18 cellular contexts compared by ENCODE assay signal in the genomic region with DNA sequence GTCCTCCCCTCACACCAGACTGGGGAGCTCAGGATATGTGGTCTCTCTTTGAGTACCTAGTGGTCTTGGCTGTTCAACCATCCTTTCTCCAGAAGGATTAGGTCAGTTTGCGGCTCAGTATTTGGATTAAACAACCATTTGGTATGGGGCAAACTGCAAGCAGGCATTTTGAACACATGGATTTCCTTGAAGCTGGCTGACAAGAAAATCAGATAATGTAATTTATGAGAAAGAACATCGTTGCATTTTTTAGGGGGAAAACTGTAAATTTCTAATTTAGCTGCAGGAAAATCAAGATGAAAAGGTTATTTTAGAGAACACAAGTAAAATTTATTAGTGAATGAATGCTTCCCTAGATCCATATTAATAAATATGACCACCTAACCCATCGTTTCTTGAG. TPM values are rescaled to one million over a fixed set of nuclear protein-coding genes. Genes with fewer than 3 reads are reported as not detected.
A peak's percentile ranks its signal among the peaks of the same experiment; 100 is the strongest.
DNase-seq lines count a peak whose midpoint lies in the region; ATAC-seq and TF ChIP-seq lines count a peak whose summit lies in the region.
"Had no signal": no experiment of that assay in that cellular context is flagged by ENCODE, and none has a peak within 500 bp of the region (broad histone marks: within the 10 kb centered on the region; RNA-seq: fewer than 3 reads in every experiment).

No MANE protein-coding gene starts in this region.

- in situ Hi-C loops in GM23248 (cut with MboI) = no loop called here

- H3K4me1 ChIP-seq in GM23248 (ENCODE audit: insufficient read depth) = no peaks in the 10 kb centered on the region
- no peaks in the 10 kb centered on the region for H3K4me1 ChIP-seq in MM.1S (ENCODE audit: low read length)
- H3K4me1 ChIP-seq in PC-3 (ENCODE audit: insufficient read depth, low read length) = peaks cover 3% of the 10 kb centered on the region; the same call in 1 of the 2 replicates
- H3K4me1 ChIP-seq in parathyroid adenoma = no peaks in the 10 kb centered on the region

- WGBS in GM23248 (ENCODE audit: low coverage in 1 of 2, low lambda C conversion rate in 2 of 2, missing lambda C conversion rate in 2 of 2), 2 experiments = 65 to 68% methylated on average over 3 of the region's 3 CpGs

- no peaks in the 10 kb centered on the region for H3K36me3 ChIP-seq in GM23248 (ENCODE audit: low read depth)
- H3K36me3 ChIP-seq in MM.1S (replicated peaks; ENCODE audit: insufficient read depth, low read length) = no peaks in the 10 kb centered on the region
- no peaks in the 10 kb centered on the region for H3K36me3 ChIP-seq in PC-3 (ENCODE audit: low read depth, low read length)
- H3K36me3 ChIP-seq in parathyroid adenoma (ENCODE audit: control insufficient read depth, insufficient read depth, low read length) = no peaks in the 10 kb centered on the region

- H3K4me2 ChIP-seq in GM23248 (ENCODE audit: unreplicated experiment) (no peak overlapping the region), MM.1S (ENCODE audit: low read depth, low read length) (peak overlapping the region; percentile 8; the same call in 1 of the 2 replicates), PC-3 (ENCODE audit: low read length) (no peak overlapping the region), parathyroid adenoma (ENCODE audit: low read length) (no peak overlapping the region)

- 0 out of 2 replicates have a peak overlapping the region, but pooled peaks have one; percentile 2 for H2AFZ ChIP-seq in GM23248
- H2AFZ ChIP-seq in MM.1S (ENCODE audit: low read length) = 0 out of 2 replicates have a peak overlapping the region, but pooled peaks have one; percentile 41
- H2AFZ ChIP-seq in PC-3 (ENCODE audit: low read length) = 0 out of 2 replicates have a peak overlapping the region, but pooled peaks have one; percentile 14
- peak overlapping the region; percentile 49 for H2AFZ ChIP-seq in parathyroid adenoma

- BruUV-seq in PC-3 (replicated peaks; lab: Mats Ljungman, UMichigan) = no TSS peak

- H3K27ac ChIP-seq in GM23248 = no peak overlapping the region
- H3K27ac ChIP-seq in MM.1S (ENCODE audit: low read length) = no peak overlapping the region
- H3K27ac ChIP-seq in PC-3 (ENCODE audit: low read length) = no peak overlapping the region
- H3K27ac ChIP-seq in parathyroid adenoma = no peak overlapping the region
- H3K27ac ChIP-seq: C4-2B had no signal

- H3F3A ChIP-seq in GM23248 (ENCODE audit: insufficient read depth) = no peaks in the 10 kb centered on the region
- no peaks in the 10 kb centered on the region for H3F3A ChIP-seq in MM.1S (ENCODE audit: insufficient read depth, low read length)
- no peaks in the 10 kb centered on the region for H3F3A ChIP-seq in PC-3 (ENCODE audit: low read length, unreplicated experiment)

- CTCF ChIA-PET in PC-3 (lab: Charles Lee) = no interaction called here

- POLR2A ChIA-PET in PC-3 (lab: Charles Lee; ENCODE audit: unreplicated experiment) = no interaction called here

- H3K79me2 ChIP-seq in GM23248 (ENCODE audit: insufficient read depth) (no peaks in the 10 kb centered on the region), MM.1S (ENCODE audit: low read length) (no peaks in the 10 kb centered on the region), PC-3 (ENCODE audit: low read length) (no peaks in the 10 kb centered on the region), parathyroid adenoma (no peaks in the 10 kb centered on the region)

- H3K4me3 ChIP-seq in GM23248 (no peak overlapping the region), MM.1S (ENCODE audit: low read length) (no peak overlapping the region), PC-3 (ENCODE audit: low read length) (no peak overlapping the region), parathyroid adenoma (ENCODE audit: low read depth, low read length) (no peak overlapping the region)

- H3K9me3 ChIP-seq in GM23248 (ENCODE audit: low read depth) = no peaks in the 10 kb centered on the region
- H3K9me3 ChIP-seq in MM.1S (replicated peaks; ENCODE audit: insufficient read depth, low read length) = no peaks in the 10 kb centered on the region
- no peaks in the 10 kb centered on the region for H3K9me3 ChIP-seq in PC-3 (ENCODE audit: low read length)
- no peaks in the 10 kb centered on the region for H3K9me3 ChIP-seq in parathyroid adenoma (ENCODE audit: control insufficient read depth, low read length)

- H4K20me1 ChIP-seq in GM23248 (ENCODE audit: insufficient read depth) (no peaks in the 10 kb centered on the region), MM.1S (ENCODE audit: insufficient read depth, low read length) (no peaks in the 10 kb centered on the region), PC-3 (ENCODE audit: low read length) (no peaks in the 10 kb centered on the region)

- intact Hi-C loops in PC-3 (cut with micrococcal nuclease) (loop anchor here (5.0 to 10.0 kb wide), 4 partner anchors 59 to 714 kb away; no protein-coding TSS in a partner anchor), Right ventricle myocardium inferior (cut with DNase I) (loop anchor here (5.0 kb wide), 1 partner anchor 916 kb away; no protein-coding TSS in a partner anchor), posterior vena cava (cut with DNase I) (no loop called here)

- no peak for TF ChIP-seq CTCF in MM.1S (IDR thresholded peaks at IDR 0.05; ENCODE audit: low read length)
- TF ChIP-seq CTCF in PC-3 (conservative IDR thresholded peaks at IDR 0.05; ENCODE audit: low read depth, low read length) = no peak
- no peak for TF ChIP-seq CTCF in parathyroid adenoma (IDR thresholded peaks at IDR 0.05)

- ATAC-seq in PC-3 (no peak), Right ventricle myocardium inferior (no peak), GM21619 (IDR thresholded peaks at IDR 0.05; ENCODE audit: unreplicated experiment) (no peak)

- no peaks in the 10 kb centered on the region; the same call in 1 of the 2 replicates for H3K27me3 ChIP-seq in GM23248 (replicated peaks; ENCODE audit: insufficient read depth)
- H3K27me3 ChIP-seq in MM.1S (replicated peaks; ENCODE audit: insufficient read depth, low read length) = no peaks in the 10 kb centered on the region
- H3K27me3 ChIP-seq in PC-3 (ENCODE audit: low read length) = no peaks in the 10 kb centered on the region
- H3K27me3 ChIP-seq in parathyroid adenoma (ENCODE audit: control insufficient read depth, insufficient read depth, low read length) = no peaks in the 10 kb centered on the region

- DNase-seq in GM23248 (no peak), MM.1S (no peak), PC-3 (no peak), Right ventricle myocardium inferior (ENCODE audit: missing footprints) (no peak), posterior vena cava (ENCODE audit: low spot score) (no peak)
- DNase-seq: ACHN; CD4-positive, alpha-beta T cell; DMS153; DMS79; GDM1; HCEC 1CT had no signal

- no peak overlapping the region for H3K9ac ChIP-seq in GM23248
- H3K9ac ChIP-seq in MM.1S (ENCODE audit: low read length) = no peak overlapping the region
- H3K9ac ChIP-seq in PC-3 (ENCODE audit: low read length) = no peak overlapping the region
- no peak overlapping the region for H3K9ac ChIP-seq in parathyroid adenoma

- H3K9me2 ChIP-seq in GM23248 (ENCODE audit: insufficient read depth) (no peaks in the 10 kb centered on the region), MM.1S (replicated peaks; ENCODE audit: insufficient read depth, low read length) (no peaks in the 10 kb centered on the region), PC-3 (replicated peaks; ENCODE audit: low read length) (no peaks in the 10 kb centered on the region)

RNA-seq across cellular contexts. Expression of gene DPPA5, which starts 25.3 kb away (rescaled TPM):
- total RNA-seq in GM23248 (2014; rRNA removed; shearing (Covaris generic)) = not detected in 2 replicates
- polyA plus RNA-seq in GM23248 (2016; fragmentation: Nextera tagmentation; extraction: Ambion mirVana) = not detected in 2 replicates
- not detected in 2 replicates for total RNA-seq in PC-3 (2014; rRNA removed)
- total RNA-seq in Right ventricle myocardium inferior = not detected
- total RNA-seq in posterior vena cava = not detected
- total RNA-seq: A172; CD4-positive, alpha-beta T cell; Daoy; HT-29 had no signal
- polyA plus RNA-seq: BJ had no signal

RNA-seq across cellular contexts. Expression of gene KHDC3L, which starts 33.7 kb away (rescaled TPM):
- not detected in 2 replicates for total RNA-seq in GM23248 (2014; rRNA removed; shearing (Covaris generic))
- polyA plus RNA-seq in GM23248 (2016; fragmentation: Nextera tagmentation; extraction: Ambion mirVana) = not detected in 2 replicates
- not detected in 2 replicates for total RNA-seq in PC-3 (2014; rRNA removed)
- total RNA-seq in Right ventricle myocardium inferior = not detected
- not detected for total RNA-seq in posterior vena cava
- total RNA-seq: A172; CD4-positive, alpha-beta T cell; Daoy; HT-29 had no signal
- polyA plus RNA-seq: BJ had no signal

RNA-seq across cellular contexts. Expression of gene OOEP, which starts 40.9 kb away (rescaled TPM):
- total RNA-seq in GM23248 (2014; rRNA removed; shearing (Covaris generic)) = not detected in 2 replicates
- not detected in 2 replicates for polyA plus RNA-seq in GM23248 (2016; fragmentation: Nextera tagmentation; extraction: Ambion mirVana)
- total RNA-seq in PC-3 (2014; rRNA removed) (not detected in 2 replicates), Right ventricle myocardium inferior (not detected), posterior vena cava (under 1 TPM in 1 of 2 donors, not detected in 1; 0.24 TPM)
- total RNA-seq: A172, Daoy, HT-29 had no signal
- polyA plus RNA-seq: BJ had no signal

Comparison
In these comparisons a context has a peak if more than half of its experiments do, and no peak if none do; other contexts are left out.
1. intact Hi-C loops: an anchor here in PC-3 (5.0 to 10.0 kb wide) and Right ventricle myocardium inferior (5.0 kb wide); none called in posterior vena cava.